In genomic region chrX:3743821-3744439, GRCh38 we compare ENCODE assay signal across 10 cellular contexts. TPM values are rescaled to one million over a fixed set of nuclear protein-coding genes. Genes with fewer than 3 reads are reported as not detected.
DNase-seq lines count a peak whose midpoint lies in the region; ATAC-seq and TF ChIP-seq lines count a peak whose summit lies in the region.
"Had no signal": no experiment of that assay in that cellular context is flagged by ENCODE, and none has a peak within 500 bp of the region (broad histone marks: within the 10 kb centered on the region; RNA-seq: fewer than 3 reads in every experiment).

No MANE protein-coding gene starts in this region.

- CTCF ChIA-PET in activated CD4-positive, alpha-beta memory T cell treated with anti-CD3 and anti-CD28 coated beads, Interleukin-2, amount 10 ng/mL, durations not matched to agents 7 days and 5 days (lab: Charles Lee), result interaction anchor here (1.2 to 1.5 kb wide), 3 partner anchors 30 to 44 kb away, joined by 3 to 4 read pairs (median 3); partner anchors contain the start of gene PRKX

- POLR2A ChIA-PET in activated CD4-positive, alpha-beta memory T cell treated with anti-CD3 and anti-CD28 coated beads, Interleukin-2, amount 10 ng/mL, durations not matched to agents 7 days and 5 days (lab: Charles Lee), result interaction anchor here (0.7 to 1.9 kb wide), 7 partner anchors 11 to 67 kb away, joined by 3 to 15 read pairs (median 5); partner anchors contain the start of gene PRKX

- H3K27me3 ChIP-seq in Peyer's patch, result no peaks in the 10 kb centered on the region

- peaks cover 34% of the 10 kb centered on the region for H3K36me3 Mint-ChIP-seq in activated CD4-positive, alpha-beta memory T cell treated with anti-CD3 and anti-CD28 coated beads, Interleukin-2, amount 10 ng/mL, durations not matched to agents 7 days and 5 days (ENCODE audit: low read depth)
- peaks cover 2% of the 10 kb centered on the region for H3K36me3 Mint-ChIP-seq in central memory CD8-positive, alpha-beta T cell (ENCODE audit: insufficient read depth)

- DNase-seq in Peyer's patch (peak in 2 of 3 donors; percentile 31 to 57), SIG-M5 (lab: John Stamatoyannopoulos, UW) (no peak), NCI-H1417 treated with DMSO at 0.1 percent for 48 hours (lab: John Stamatoyannopoulos, UW) (no peak), HCEC 1CT (no peak)
- peak; percentile 75 for DNase-seq in activated CD4-positive, alpha-beta memory T cell treated with anti-CD3 and anti-CD28 coated beads, Interleukin-2, amount 10 ng/mL, durations not matched to agents 7 days and 5 days
- peak in 1 of 2 donors; percentile 53 for DNase-seq in central memory CD8-positive, alpha-beta T cell (ENCODE audit: low spot score in 2 of 2)
- peak; percentile 10 to 17 for DNase-seq in stimulated activated CD8-positive, alpha-beta memory T cell treated with anti-CD3 and anti-CD28 coated beads, Interleukin-4, amount 100 ng/mL, for 1 hour (ENCODE audit: low read depth in 2 of 2, low spot score in 1 of 2)
- DNase-seq: GM23248, midbrain had no signal

- no peak overlapping the region for H3K4me3 ChIP-seq in Peyer's patch
- H3K4me3 ChIP-seq: GM23248 had no signal

- peak; percentile 98 for ATAC-seq in central memory CD8-positive, alpha-beta T cell (replicated peaks; ENCODE audit: extremely low read depth, poor library complexity, severe bottlenecking)
- no peak for ATAC-seq in GM19397 (IDR thresholded peaks at IDR 0.05; ENCODE audit: unreplicated experiment)

- no peaks in the 10 kb centered on the region for H3K4me1 ChIP-seq in Peyer's patch

- no peaks in the 10 kb centered on the region for H3K36me3 ChIP-seq in Peyer's patch

- no peak for TF ChIP-seq CTCF in Peyer's patch (IDR thresholded peaks at IDR 0.05)

- H3K27me3 Mint-ChIP-seq in activated CD4-positive, alpha-beta memory T cell treated with anti-CD3 and anti-CD28 coated beads, Interleukin-2, amount 10 ng/mL, durations not matched to agents 7 days and 5 days, result no peaks in the 10 kb centered on the region
- no peaks in the 10 kb centered on the region for H3K27me3 Mint-ChIP-seq in central memory CD8-positive, alpha-beta T cell

- TF ChIP-seq POLR2A in Peyer's patch (IDR thresholded peaks at IDR 0.05), result no peak

- H3K4me1 Mint-ChIP-seq in activated CD4-positive, alpha-beta memory T cell treated with anti-CD3 and anti-CD28 coated beads, Interleukin-2, amount 10 ng/mL, durations not matched to agents 7 days and 5 days, result peaks cover 54% of the 10 kb centered on the region
- H3K4me1 Mint-ChIP-seq in central memory CD8-positive, alpha-beta T cell, result peaks cover 24% of the 10 kb centered on the region

- no peak overlapping the region for H3K27ac ChIP-seq in Peyer's patch
- H3K27ac ChIP-seq: GM23248 had no signal

- peaks cover 20% of the 10 kb centered on the region for H3K9me3 Mint-ChIP-seq in activated CD4-positive, alpha-beta memory T cell treated with anti-CD3 and anti-CD28 coated beads, Interleukin-2, amount 10 ng/mL, durations not matched to agents 7 days and 5 days
- no peaks in the 10 kb centered on the region for H3K9me3 Mint-ChIP-seq in central memory CD8-positive, alpha-beta T cell

- peak overlapping the region; percentile 17 for H3K4me3 Mint-ChIP-seq in activated CD4-positive, alpha-beta memory T cell treated with anti-CD3 and anti-CD28 coated beads, Interleukin-2, amount 10 ng/mL, durations not matched to agents 7 days and 5 days
- H3K4me3 Mint-ChIP-seq in central memory CD8-positive, alpha-beta T cell, result peak overlapping the region; percentile 50

- H3K9me3 ChIP-seq in Peyer's patch, result no peaks in the 10 kb centered on the region

- H3K27ac Mint-ChIP-seq in activated CD4-positive, alpha-beta memory T cell treated with anti-CD3 and anti-CD28 coated beads, Interleukin-2, amount 10 ng/mL, durations not matched to agents 7 days and 5 days, result peak overlapping the region; percentile 91
- H3K27ac Mint-ChIP-seq in central memory CD8-positive, alpha-beta T cell (ENCODE audit: low read depth), result peak overlapping the region; percentile 92

RNA-seq across cellular contexts. Expression of gene PRKX, which starts 30.5 kb away (rescaled TPM):
- 10 to 100 TPM in 3 of 4 donors, 1 to 10 TPM in 1; 7.3 to 52.8 (median 20.7) TPM for total RNA-seq in Peyer's patch
- total RNA-seq in activated CD4-positive, alpha-beta memory T cell treated with anti-CD3 and anti-CD28 coated beads, Interleukin-2, amount 10 ng/mL, durations not matched to agents 7 days and 5 days, result 100 to 1,000 TPM; 141 to 145 TPM

Comparison
In these comparisons a context has a peak if more than half of its experiments do, and no peak if none do; other contexts are left out.
1. DNase-seq: peak in Peyer's patch (2 of 3), activated CD4-positive, alpha-beta memory T cell treated with anti-CD3 and anti-CD28 coated beads, Interleukin-2, amount 10 ng/mL, durations not matched to agents 7 days and 5 days (single experiment) and stimulated activated CD8-positive, alpha-beta memory T cell treated with anti-CD3 and anti-CD28 coated beads, Interleukin-4, amount 100 ng/mL, for 1 hour (2 of 2); none in SIG-M5 (single experiment), NCI-H1417 treated with DMSO at 0.1 percent for 48 hours (single experiment) and HCEC 1CT (single experiment).